ENCODE assay signal across 1 cellular context in genomic region chr15:40069178-40070165, GRCh38.
A peak's percentile ranks its signal among the peaks of the same experiment; 100 is the strongest.
TF ChIP-seq lines count a peak whose summit lies in the region.

No MANE protein-coding gene starts in this region.

TF ChIP-seq in HepG2, 621 proteins besides CTCF, POLR2A, EP300 and RAD21 (continued from another document and continues in another):
- TF ChIP-seq ZBTB43 (CRISPR knock-in tag; conservative IDR thresholded peaks at IDR 0.05) (0 out of 2 replicates have a peak, but pooled peaks have one; percentile 22), ZNF724P (CRISPR knock-in tag; IDR thresholded peaks at IDR 0.05; ENCODE audit: borderline replicate concordance) (no peak), IRF9 (CRISPR knock-in tag; IDR thresholded peaks at IDR 0.05; ENCODE audit: borderline replicate concordance) (0 out of 2 replicates have a peak, but pooled peaks have one; percentile 31), ZBTB37 (CRISPR knock-in tag; IDR thresholded peaks at IDR 0.05) (peak; percentile 45; the same call in 1 of the 2 replicates), ATF6 (CRISPR knock-in tag; conservative IDR thresholded peaks at IDR 0.05) (no peak), SOX13 (IDR thresholded peaks at IDR 0.05) (peak; percentile 50; the same call in 1 of the 2 replicates), SOX13 (CRISPR knock-in tag; conservative IDR thresholded peaks at IDR 0.05 in 1 of 2, IDR thresholded peaks at IDR 0.05 in 1 of 2) (peak in 1 of 2 experiments; percentile 88; a peak in 2 of 4 replicates), NFKB2 (CRISPR knock-in tag; IDR thresholded peaks at IDR 0.05; ENCODE audit: borderline replicate concordance) (peak; percentile 38; the same call in 1 of the 2 replicates), MYNN (CRISPR knock-in tag; IDR thresholded peaks at IDR 0.05; ENCODE audit: low read depth) (no peak), KAT8 (CRISPR knock-in tag; IDR thresholded peaks at IDR 0.05) (0 out of 2 replicates have a peak, but pooled peaks have one; percentile 21), GABPB1 (CRISPR knock-in tag; IDR thresholded peaks at IDR 0.05) (peak; percentile 67; the same call in 1 of the 2 replicates), RBM39 (IDR thresholded peaks at IDR 0.05; ENCODE audit: low read depth, low read length, poor library complexity, severe bottlenecking) (peak; percentile 62), SALL1 (CRISPR knock-in tag; IDR thresholded peaks at IDR 0.05) (peak; percentile 59), FOXA1 (IDR thresholded peaks at IDR 0.05) (no peak), FOXA1 (CRISPR knock-in tag; IDR thresholded peaks at IDR 0.05) (peak; percentile 53), ZNF281 (CRISPR knock-in tag; IDR thresholded peaks at IDR 0.05; ENCODE audit: borderline replicate concordance) (0 out of 2 replicates have a peak, but pooled peaks have one; percentile 4), ZBED4 (CRISPR knock-in tag; IDR thresholded peaks at IDR 0.05; ENCODE audit: borderline replicate concordance) (peak; percentile 55; the same call in 1 of the 2 replicates), MXD3 (CRISPR knock-in tag; IDR thresholded peaks at IDR 0.05) (peak; percentile 22; the same call in 1 of the 2 replicates), ZNF207 (IDR thresholded peaks at IDR 0.05; ENCODE audit: borderline replicate concordance) (no peak), NCOR1 (IDR thresholded peaks at IDR 0.05; ENCODE audit: borderline replicate concordance, low read length) (peak; percentile 29; the same call in 1 of the 2 replicates), HNF4A (CRISPR knock-in tag; IDR thresholded peaks at IDR 0.05) (peak; percentile 31; the same call in 1 of the 2 replicates), BCL6 (CRISPR knock-in tag; IDR thresholded peaks at IDR 0.05) (peak; percentile 72), THRA (CRISPR knock-in tag; IDR thresholded peaks at IDR 0.05; ENCODE audit: borderline replicate concordance) (peak; percentile 57; the same call in 1 of the 2 replicates), ZNF761 (CRISPR knock-in tag; conservative IDR thresholded peaks at IDR 0.05) (0 out of 2 replicates have a peak, but pooled peaks have one; percentile 14), ZNF772 (CRISPR knock-in tag; IDR thresholded peaks at IDR 0.05) (no peak), ZNF766 (CRISPR knock-in tag; IDR thresholded peaks at IDR 0.05; ENCODE audit: borderline replicate concordance) (0 out of 2 replicates have a peak, but pooled peaks have one; percentile 60), ZNF326 (CRISPR knock-in tag; IDR thresholded peaks at IDR 0.05; ENCODE audit: borderline replicate concordance) (no peak), MED1 (CRISPR knock-in tag; IDR thresholded peaks at IDR 0.05) (peak; percentile 51), FOXO1 (CRISPR knock-in tag; IDR thresholded peaks at IDR 0.05) (peak; percentile 47), ZBTB7B (CRISPR knock-in tag; IDR thresholded peaks at IDR 0.05) (peak; percentile 33; the same call in 1 of the 2 replicates), ZNF543 (CRISPR knock-in tag; IDR thresholded peaks at IDR 0.05) (peak; percentile 48; the same call in 1 of the 2 replicates), ZNF280B (CRISPR knock-in tag; IDR thresholded peaks at IDR 0.05; ENCODE audit: borderline replicate concordance) (peak; percentile 57; the same call in 1 of the 2 replicates), ZNF121 (CRISPR knock-in tag; IDR thresholded peaks at IDR 0.05) (0 out of 2 replicates have a peak, but pooled peaks have one; percentile 47), ZFP36L1 (CRISPR knock-in tag; IDR thresholded peaks at IDR 0.05) (no peak), BRD4 (CRISPR knock-in tag; IDR thresholded peaks at IDR 0.05) (0 out of 2 replicates have a peak, but pooled peaks have one; percentile 51), RNF2 (conservative IDR thresholded peaks at IDR 0.05; ENCODE audit: low read depth) (no peak), TCF7L2 (IDR thresholded peaks at IDR 0.05; ENCODE audit: low read depth, low read length) (no peak), KLF15 (CRISPR knock-in tag; IDR thresholded peaks at IDR 0.05; ENCODE audit: borderline replicate concordance) (no peak), TFE3 (CRISPR knock-in tag; IDR thresholded peaks at IDR 0.05) (peak; percentile 43; the same call in 1 of the 2 replicates), THAP11 (CRISPR knock-in tag; IDR thresholded peaks at IDR 0.05) (peak; percentile 29; the same call in 1 of the 2 replicates), ZNF510 (CRISPR knock-in tag; IDR thresholded peaks at IDR 0.05; ENCODE audit: low read depth) (no peak), MED8 (CRISPR knock-in tag; IDR thresholded peaks at IDR 0.05; ENCODE audit: insufficient replicate concordance) (no peak)
